2 cellular contexts compared by ENCODE assay signal in the genomic region with DNA sequence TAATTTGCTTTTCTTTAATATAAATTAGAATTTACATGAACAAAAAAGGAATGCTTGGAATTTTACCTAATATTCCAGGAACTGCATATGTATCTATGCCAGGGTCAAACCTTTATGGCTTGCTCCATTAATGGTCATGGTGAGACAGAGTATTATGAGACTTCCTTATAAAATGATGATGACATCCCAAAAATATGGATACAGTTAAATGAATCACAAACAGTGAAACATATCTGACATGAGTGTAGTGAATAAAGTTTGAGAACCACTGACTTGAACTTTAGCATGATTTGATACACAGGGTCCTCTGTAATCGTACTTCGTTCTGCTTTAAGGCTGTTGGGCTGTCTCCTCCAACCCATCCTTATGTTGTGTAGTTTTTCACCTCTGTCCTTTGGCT.
TF ChIP-seq lines count a peak whose summit lies in the region.

No MANE protein-coding gene starts in this region.

TF ChIP-seq in SK-N-SH treated with all-trans-retinoic acid at 6 μM for 48 hours, 23 proteins besides CTCF, POLR2A, EP300 and RAD21:
- TF ChIP-seq TCF4 (CRISPR knock-in tag; IDR thresholded peaks at IDR 0.05; ENCODE audit: borderline replicate concordance) (no peak), POU6F1 (CRISPR knock-in tag; IDR thresholded peaks at IDR 0.05; ENCODE audit: borderline replicate concordance, low read depth) (no peak), ARNTL (CRISPR knock-in tag; IDR thresholded peaks at IDR 0.05; ENCODE audit: borderline replicate concordance, low read depth) (no peak), ZNF8 (CRISPR knock-in tag; IDR thresholded peaks at IDR 0.05) (no peak), ISL1 (CRISPR knock-in tag; IDR thresholded peaks at IDR 0.05) (no peak), CSDC2 (CRISPR knock-in tag; IDR thresholded peaks at IDR 0.05) (no peak), CREB5 (CRISPR knock-in tag; IDR thresholded peaks at IDR 0.05; ENCODE audit: low read depth) (no peak), GLIS3 (CRISPR knock-in tag; IDR thresholded peaks at IDR 0.05) (no peak), ZFP3 (CRISPR knock-in tag; IDR thresholded peaks at IDR 0.05) (no peak), ZFP30 (CRISPR knock-in tag; IDR thresholded peaks at IDR 0.05) (no peak)
TF ChIP-seq in SK-N-SH treated with all-trans-retinoic acid at 6 μM for 48 hours: peak in this region for 0.

TF ChIP-seq in SK-N-SH, 30 proteins besides CTCF, POLR2A, EP300 and RAD21:
- TF ChIP-seq, protein P1, sequence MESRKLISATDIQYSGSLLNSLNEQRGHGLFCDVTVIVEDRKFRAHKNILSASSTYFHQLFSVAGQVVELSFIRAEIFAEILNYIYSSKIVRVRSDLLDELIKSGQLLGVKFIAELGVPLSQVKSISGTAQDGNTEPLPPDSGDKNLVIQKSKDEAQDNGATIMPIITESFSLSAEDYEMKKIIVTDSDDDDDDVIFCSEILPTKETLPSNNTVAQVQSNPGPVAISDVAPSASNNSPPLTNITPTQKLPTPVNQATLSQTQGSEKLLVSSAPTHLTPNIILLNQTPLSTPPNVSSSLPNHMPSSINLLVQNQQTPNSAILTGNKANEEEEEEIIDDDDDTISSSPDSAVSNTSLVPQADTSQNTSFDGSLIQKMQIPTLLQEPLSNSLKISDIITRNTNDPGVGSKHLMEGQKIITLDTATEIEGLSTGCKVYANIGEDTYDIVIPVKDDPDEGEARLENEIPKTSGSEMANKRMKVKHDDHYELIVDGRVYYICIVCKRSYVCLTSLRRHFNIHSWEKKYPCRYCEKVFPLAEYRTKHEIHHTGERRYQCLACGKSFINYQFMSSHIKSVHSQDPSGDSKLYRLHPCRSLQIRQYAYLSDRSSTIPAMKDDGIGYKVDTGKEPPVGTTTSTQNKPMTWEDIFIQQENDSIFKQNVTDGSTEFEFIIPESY (IDR thresholded peaks at IDR 0.05; ENCODE audit: borderline replicate concordance, low read depth): no peak
- TF ChIP-seq YY1 (IDR thresholded peaks at IDR 0.05; ENCODE audit: low read depth) (no peak), POLR2AphosphoS5 (IDR thresholded peaks at IDR 0.05; ENCODE audit: low read depth, low read length) (no peak), GATA2 (CRISPR knock-in tag; IDR thresholded peaks at IDR 0.05) (no peak), FOXJ3 (CRISPR knock-in tag; IDR thresholded peaks at IDR 0.05) (no peak), IRF3 (IDR thresholded peaks at IDR 0.05; ENCODE audit: low read depth, low read length) (no peak), TCF12 (IDR thresholded peaks at IDR 0.05) (no peak), MXI1 (IDR thresholded peaks at IDR 0.05; ENCODE audit: low read depth, low read length) (no peak)
